15 cellular contexts compared by ENCODE assay signal in the genomic region with DNA sequence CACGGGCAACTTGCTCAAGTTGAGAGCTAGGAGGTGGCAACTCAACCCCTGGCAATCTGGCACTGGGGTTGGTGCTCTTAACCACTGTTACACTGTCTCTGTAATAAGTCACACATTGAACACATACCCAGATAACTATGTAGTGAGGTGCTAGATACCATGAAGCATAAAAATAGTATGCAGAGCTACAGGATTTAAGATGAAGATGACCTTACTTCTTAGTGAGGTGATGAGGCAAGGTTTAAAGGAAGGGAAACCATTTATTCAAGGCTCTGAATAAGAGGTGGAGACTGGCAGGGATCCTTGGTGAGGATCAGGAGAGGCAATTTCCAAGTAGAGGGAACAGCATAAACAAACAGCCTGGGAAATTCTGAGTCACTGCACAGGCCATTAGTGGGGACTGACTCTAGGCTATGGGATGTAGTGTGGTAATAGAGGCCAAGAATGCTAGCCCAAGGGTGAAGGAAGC.
DNase-seq lines count a peak whose midpoint lies in the region; ATAC-seq and TF ChIP-seq lines count a peak whose summit lies in the region.
"Had no signal": no experiment of that assay in that cellular context is flagged by ENCODE, and none has a peak within 500 bp of the region (broad histone marks: within the 10 kb centered on the region; RNA-seq: fewer than 3 reads in every experiment).

No MANE protein-coding gene starts in this region.

- H3K4me1 ChIP-seq in mammary epithelial cell (ENCODE audit: insufficient read depth, low read length), result no peaks in the 10 kb centered on the region
- H3K4me1 ChIP-seq in upper lobe of right lung, result no peaks in the 10 kb centered on the region
- H3K4me1 ChIP-seq: BLaER1 treated with 17β-estradiol and CSF1 and Interleukin-3, amounts not matched to agents 10 nM and 100 nM; vagina had no signal

- intact Hi-C loops in mammary epithelial cell (cut with micrococcal nuclease), result no loop called here
- intact Hi-C loops in upper lobe of right lung (cut with DNase I), result no loop called here

- no peaks in the 10 kb centered on the region for H4K20me1 ChIP-seq in mammary epithelial cell (ENCODE audit: insufficient read depth, low read length)
- H4K20me1 ChIP-seq: BLaER1 treated with 17β-estradiol and CSF1 and Interleukin-3, amounts not matched to agents 10 nM and 100 nM had no signal

- dilution Hi-C loops in mammary epithelial cell (cut with HindIII; ENCODE audit: low sequenced_read_pairs), result no loop called here

- H3K9me3 ChIP-seq in mammary epithelial cell (replicated peaks; ENCODE audit: insufficient read depth, low read length) (no peaks in the 10 kb centered on the region), upper lobe of right lung (no peaks in the 10 kb centered on the region)
- H3K9me3 ChIP-seq: vagina had no signal

- no peak overlapping the region for H3K9ac ChIP-seq in mammary epithelial cell (ENCODE audit: insufficient read depth, low read length)
- H3K9ac ChIP-seq: BLaER1 treated with 17β-estradiol and CSF1 and Interleukin-3, amounts not matched to agents 10 nM and 100 nM had no signal

- H3K27me3 ChIP-seq in mammary epithelial cell (ENCODE audit: insufficient read depth, low read length), result no peaks in the 10 kb centered on the region
- H3K27me3 ChIP-seq in upper lobe of right lung, result no peaks in the 10 kb centered on the region
- H3K27me3 ChIP-seq: BLaER1 treated with 17β-estradiol and CSF1 and Interleukin-3, amounts not matched to agents 10 nM and 100 nM; vagina had no signal

- H3K4me3 ChIP-seq in AG10803 (ENCODE audit: low read length), result no peak overlapping the region
- no peak overlapping the region for H3K4me3 ChIP-seq in mammary epithelial cell (replicated peaks in 1 of 3; ENCODE audit: insufficient read depth in 1 of 3, low read depth in 2 of 3, low read length in 3 of 3)
- no peak overlapping the region for H3K4me3 ChIP-seq in upper lobe of right lung
- H3K4me3 ChIP-seq: BLaER1 treated with 17β-estradiol and CSF1 and Interleukin-3, amounts not matched to agents 10 nM and 100 nM; vagina had no signal

- H2AFZ ChIP-seq in mammary epithelial cell (ENCODE audit: low read depth, low read length), result no peak overlapping the region

- DNase-seq in AG10803 (ENCODE audit: low read depth), result peak; percentile 66
- peak; percentile 60 for DNase-seq in HT1080 (ENCODE audit: low read depth)
- DNase-seq in mammary epithelial cell, result peak; percentile 49
- peak; percentile 77 for DNase-seq in islet precursor cell
- DNase-seq in DMS114 treated with DMSO at 0.1 percent for 48 hours (lab: John Stamatoyannopoulos, UW; ENCODE audit: unreplicated experiment), result no peak
- DNase-seq in upper lobe of right lung, result no peak
- no peak for DNase-seq in iPS-NIHi7 (ENCODE audit: extremely low spot score)
- DNase-seq: activated naive CD4-positive, alpha-beta T cell treated with Interleukin-2 at 50 U/mL for 16 hours; erythroblast; NCI-H187 treated with DMSO at 0.1 percent for 48 hours; WERI-Rb-1 had no signal

- no peak overlapping the region for H3K4me2 ChIP-seq in mammary epithelial cell (ENCODE audit: insufficient read depth, low read depth, low read length)
- H3K4me2 ChIP-seq: BLaER1 treated with 17β-estradiol and CSF1 and Interleukin-3, amounts not matched to agents 10 nM and 100 nM had no signal

- in situ Hi-C loops in mammary epithelial cell (cut with MboI; ENCODE audit: low sequenced_read_pairs in 2 of 2), result no loop called here

- TF ChIP-seq CTCF in AG10803 (conservative IDR thresholded peaks at IDR 0.05; ENCODE audit: low read length) (no peak), mammary epithelial cell (conservative IDR thresholded peaks at IDR 0.05 in 1 of 2, IDR thresholded peaks at IDR 0.05 in 1 of 2; ENCODE audit: extremely low read depth in 1 of 2, insufficient read depth in 1 of 2, low read depth in 1 of 2, low read length in 2 of 2) (no peak), upper lobe of right lung (IDR thresholded peaks at IDR 0.05) (no peak)

- no TSS peak for BruUV-seq in mammary epithelial cell (replicated peaks; lab: Mats Ljungman, UMichigan)

- H3K79me2 ChIP-seq in mammary epithelial cell (ENCODE audit: insufficient read depth, low read length), result no peaks in the 10 kb centered on the region

- H3K36me3 ChIP-seq in mammary epithelial cell (ENCODE audit: insufficient read depth, low read length), result no peaks in the 10 kb centered on the region
- H3K36me3 ChIP-seq in upper lobe of right lung, result no peaks in the 10 kb centered on the region
- H3K36me3 ChIP-seq: BLaER1 treated with 17β-estradiol and CSF1 and Interleukin-3, amounts not matched to agents 10 nM and 100 nM; vagina; WERI-Rb-1 had no signal

- no peak overlapping the region for H3K27ac ChIP-seq in mammary epithelial cell (ENCODE audit: insufficient read depth, low read depth, low read length)
- H3K27ac ChIP-seq in upper lobe of right lung, result no peak overlapping the region
- H3K27ac ChIP-seq: BLaER1 treated with 17β-estradiol and CSF1 and Interleukin-3, amounts not matched to agents 10 nM and 100 nM; vagina; WERI-Rb-1 had no signal

- no peak for ATAC-seq in upper lobe of right lung
- no peak for ATAC-seq in GM18909 (IDR thresholded peaks at IDR 0.05; ENCODE audit: poor library complexity, unreplicated experiment)
- ATAC-seq: SK-N-SH treated with all-trans-retinoic acid at 6 μM for 48 hours had no signal

- WGBS in mammary epithelial cell (ENCODE audit: low coverage, missing lambda C conversion rate), result 90% methylated on average over 1 of the region's 1 CpG

- CTCF ChIA-PET in mammary epithelial cell (lab: Charles Lee; ENCODE audit: low non-redundant PET), result no interaction called here

Comparison
In these comparisons a context has a peak if more than half of its experiments do, and no peak if none do; other contexts are left out.
1. DNase-seq: peak in AG10803 (single experiment), HT1080 (single experiment), mammary epithelial cell (single experiment) and islet precursor cell (single experiment); none in DMS114 treated with DMSO at 0.1 percent for 48 hours (single experiment), upper lobe of right lung (single experiment) and iPS-NIHi7 (single experiment).